In the genomic region with DNA sequence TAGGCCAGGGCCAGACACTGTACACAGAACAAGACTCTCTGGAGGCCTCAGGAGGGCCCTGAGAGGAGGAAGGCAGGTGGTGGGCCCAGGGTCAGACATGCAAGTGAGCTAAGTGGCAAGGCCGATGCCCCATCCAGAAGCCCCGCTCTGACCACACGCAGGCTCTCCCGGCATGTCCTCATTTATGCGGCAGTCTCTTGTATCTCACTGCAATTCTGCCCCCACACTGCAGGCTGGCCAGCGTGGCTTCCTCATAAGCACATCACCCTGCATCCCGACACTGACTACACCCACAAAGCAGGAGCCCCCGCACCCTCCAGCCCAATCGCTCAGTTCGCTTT, we compare ENCODE assay signal across 1 cellular context.
TF ChIP-seq lines count a peak whose summit lies in the region.

No MANE protein-coding gene starts in this region.

TF ChIP-seq in GM23338, 12 proteins besides CTCF, POLR2A, EP300 and RAD21 (continued from another document):
- TF ChIP-seq, protein P1, sequence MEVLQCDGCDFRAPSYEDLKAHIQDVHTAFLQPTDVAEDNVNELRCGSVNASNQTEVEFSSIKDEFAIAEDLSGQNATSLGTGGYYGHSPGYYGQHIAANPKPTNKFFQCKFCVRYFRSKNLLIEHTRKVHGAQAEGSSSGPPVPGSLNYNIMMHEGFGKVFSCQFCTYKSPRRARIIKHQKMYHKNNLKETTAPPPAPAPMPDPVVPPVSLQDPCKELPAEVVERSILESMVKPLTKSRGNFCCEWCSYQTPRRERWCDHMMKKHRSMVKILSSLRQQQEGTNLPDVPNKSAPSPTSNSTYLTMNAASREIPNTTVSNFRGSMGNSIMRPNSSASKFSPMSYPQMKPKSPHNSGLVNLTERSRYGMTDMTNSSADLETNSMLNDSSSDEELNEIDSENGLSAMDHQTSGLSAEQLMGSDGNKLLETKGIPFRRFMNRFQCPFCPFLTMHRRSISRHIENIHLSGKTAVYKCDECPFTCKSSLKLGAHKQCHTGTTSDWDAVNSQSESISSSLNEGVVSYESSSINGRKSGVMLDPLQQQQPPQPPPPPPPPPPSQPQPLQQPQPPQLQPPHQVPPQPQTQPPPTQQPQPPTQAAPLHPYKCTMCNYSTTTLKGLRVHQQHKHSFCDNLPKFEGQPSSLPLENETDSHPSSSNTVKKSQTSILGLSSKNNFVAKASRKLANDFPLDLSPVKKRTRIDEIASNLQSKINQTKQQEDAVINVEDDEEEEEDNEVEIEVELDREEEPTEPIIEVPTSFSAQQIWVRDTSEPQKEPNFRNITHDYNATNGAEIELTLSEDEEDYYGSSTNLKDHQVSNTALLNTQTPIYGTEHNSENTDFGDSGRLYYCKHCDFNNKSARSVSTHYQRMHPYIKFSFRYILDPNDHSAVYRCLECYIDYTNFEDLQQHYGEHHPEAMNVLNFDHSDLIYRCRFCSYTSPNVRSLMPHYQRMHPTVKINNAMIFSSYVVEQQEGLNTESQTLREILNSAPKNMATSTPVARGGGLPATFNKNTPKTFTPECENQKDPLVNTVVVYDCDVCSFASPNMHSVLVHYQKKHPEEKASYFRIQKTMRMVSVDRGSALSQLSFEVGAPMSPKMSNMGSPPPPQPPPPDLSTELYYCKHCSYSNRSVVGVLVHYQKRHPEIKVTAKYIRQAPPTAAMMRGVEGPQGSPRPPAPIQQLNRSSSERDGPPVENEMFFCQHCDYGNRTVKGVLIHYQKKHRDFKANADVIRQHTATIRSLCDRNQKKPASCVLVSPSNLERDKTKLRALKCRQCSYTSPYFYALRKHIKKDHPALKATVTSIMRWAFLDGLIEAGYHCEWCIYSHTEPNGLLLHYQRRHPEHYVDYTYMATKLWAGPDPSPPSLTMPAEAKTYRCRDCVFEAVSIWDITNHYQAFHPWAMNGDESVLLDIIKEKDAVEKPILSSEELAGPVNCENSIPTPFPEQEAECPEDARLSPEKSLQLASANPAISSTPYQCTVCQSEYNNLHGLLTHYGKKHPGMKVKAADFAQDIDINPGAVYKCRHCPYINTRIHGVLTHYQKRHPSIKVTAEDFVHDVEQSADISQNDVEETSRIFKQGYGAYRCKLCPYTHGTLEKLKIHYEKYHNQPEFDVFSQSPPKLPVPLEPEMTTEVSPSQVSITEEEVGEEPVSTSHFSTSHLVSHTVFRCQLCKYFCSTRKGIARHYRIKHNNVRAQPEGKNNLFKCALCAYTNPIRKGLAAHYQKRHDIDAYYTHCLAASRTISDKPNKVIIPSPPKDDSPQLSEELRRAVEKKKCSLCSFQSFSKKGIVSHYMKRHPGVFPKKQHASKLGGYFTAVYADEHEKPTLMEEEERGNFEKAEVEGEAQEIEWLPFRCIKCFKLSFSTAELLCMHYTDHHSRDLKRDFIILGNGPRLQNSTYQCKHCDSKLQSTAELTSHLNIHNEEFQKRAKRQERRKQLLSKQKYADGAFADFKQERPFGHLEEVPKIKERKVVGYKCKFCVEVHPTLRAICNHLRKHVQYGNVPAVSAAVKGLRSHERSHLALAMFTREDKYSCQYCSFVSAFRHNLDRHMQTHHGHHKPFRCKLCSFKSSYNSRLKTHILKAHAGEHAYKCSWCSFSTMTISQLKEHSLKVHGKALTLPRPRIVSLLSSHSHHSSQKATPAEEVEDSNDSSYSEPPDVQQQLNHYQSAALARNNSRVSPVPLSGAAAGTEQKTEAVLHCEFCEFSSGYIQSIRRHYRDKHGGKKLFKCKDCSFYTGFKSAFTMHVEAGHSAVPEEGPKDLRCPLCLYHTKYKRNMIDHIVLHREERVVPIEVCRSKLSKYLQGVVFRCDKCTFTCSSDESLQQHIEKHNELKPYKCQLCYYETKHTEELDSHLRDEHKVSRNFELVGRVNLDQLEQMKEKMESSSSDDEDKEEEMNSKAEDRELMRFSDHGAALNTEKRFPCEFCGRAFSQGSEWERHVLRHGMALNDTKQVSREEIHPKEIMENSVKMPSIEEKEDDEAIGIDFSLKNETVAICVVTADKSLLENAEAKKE (CRISPR knock-in tag; IDR thresholded peaks at IDR 0.05) = no peak
- no peak for TF ChIP-seq ZNF114 (CRISPR knock-in tag; IDR thresholded peaks at IDR 0.05)
